In the genomic region with DNA sequence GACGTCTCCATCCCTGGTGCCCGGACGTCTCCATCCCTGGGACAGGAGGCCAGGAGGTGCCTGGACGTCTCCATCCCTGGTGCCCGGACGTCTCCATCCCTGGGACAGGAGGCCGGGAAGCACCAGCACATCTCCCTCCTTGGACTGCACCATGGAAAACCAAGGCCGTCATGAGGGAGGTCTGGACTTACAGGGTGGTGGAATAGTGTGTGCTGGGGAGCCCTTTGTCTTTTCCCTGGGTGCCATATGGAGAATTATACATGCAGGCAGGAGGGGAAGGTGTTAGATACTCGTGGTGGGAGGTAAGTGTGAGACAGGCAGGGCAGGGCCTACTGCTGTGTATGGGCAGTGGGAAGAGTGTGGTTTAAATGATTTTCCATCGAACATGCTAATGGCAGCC, we compare ENCODE assay signal across 14 cellular contexts. TPM values are rescaled to one million over a fixed set of nuclear protein-coding genes. Genes with fewer than 3 reads are reported as not detected.
A peak's percentile ranks its signal among the peaks of the same experiment; 100 is the strongest.
DNase-seq lines count a peak whose midpoint lies in the region; ATAC-seq and TF ChIP-seq lines count a peak whose summit lies in the region.
"Had no signal": no experiment of that assay in that cellular context is flagged by ENCODE, and none has a peak within 500 bp of the region (broad histone marks: within the 10 kb centered on the region; RNA-seq: fewer than 3 reads in every experiment).

No MANE protein-coding gene starts in this region.

- H3K27ac Mint-ChIP-seq in chondrocyte (ENCODE audit: unreplicated experiment), result no peak overlapping the region
- H3K27ac Mint-ChIP-seq: CD4-positive, CD25-positive, alpha-beta regulatory T cell had no signal

- CTCF ChIA-PET in HEK293 (lab: Yijun Ruan, JAX), result no interaction called here

- H4K20me1 ChIP-seq in BLaER1 treated with 17β-estradiol and CSF1 and Interleukin-3, amounts not matched to agents 10 nM and 100 nM, result peaks cover 0 to 68% (median 55%) of the 10 kb centered on the region in 11 experiments; a peak in 19 of 22 replicates

- peaks cover 0 to 55% (median 47%) of the 10 kb centered on the region in 10 experiments; a peak in 16 of 20 replicates for H3K4me1 ChIP-seq in BLaER1 treated with 17β-estradiol and CSF1 and Interleukin-3, amounts not matched to agents 10 nM and 100 nM
- no peaks in the 10 kb centered on the region for H3K4me1 ChIP-seq in HEK293 (ENCODE audit: control insufficient read depth, insufficient read depth, low read length)
- H3K4me1 ChIP-seq: Caco-2 had no signal

- H3K9me3 ChIP-seq in BLaER1 treated with 17β-estradiol and CSF1 and Interleukin-3, amounts not matched to agents 10 nM and 100 nM (replicated peaks in 1 of 11), result peaks cover 0 to 11% (median 0%) of the 10 kb centered on the region in 11 experiments; a peak in 2 of 22 replicates
- H3K9me3 ChIP-seq in HEK293 (ENCODE audit: control insufficient read depth, insufficient read depth, low read depth, low read length), result no peaks in the 10 kb centered on the region; the same call in 1 of the 2 replicates
- H3K9me3 ChIP-seq: Caco-2 had no signal

- H3K36me3 ChIP-seq in BLaER1 treated with 17β-estradiol and CSF1 and Interleukin-3, amounts not matched to agents 10 nM and 100 nM, result peaks cover 0 to 18% (median under 1%) of the 10 kb centered on the region in 11 experiments; a peak in 4 of 22 replicates
- H3K36me3 ChIP-seq in HEK293 (ENCODE audit: control insufficient read depth in 2 of 2, insufficient read depth in 1 of 2, low read length in 2 of 2), result no peaks in the 10 kb centered on the region

- peaks cover 0 to 14% (median 0%) of the 10 kb centered on the region in 11 experiments; a peak in 4 of 22 replicates for H3K27me3 ChIP-seq in BLaER1 treated with 17β-estradiol and CSF1 and Interleukin-3, amounts not matched to agents 10 nM and 100 nM

- no peak overlapping the region for H3K4me3 Mint-ChIP-seq in chondrocyte (ENCODE audit: unreplicated experiment)
- H3K4me3 Mint-ChIP-seq: CD4-positive, CD25-positive, alpha-beta regulatory T cell had no signal

- peak overlapping the region in 7 of 11 experiments; percentile 2 to 73 (median 64); a peak in 8 of 22 replicates for H3K4me2 ChIP-seq in BLaER1 treated with 17β-estradiol and CSF1 and Interleukin-3, amounts not matched to agents 10 nM and 100 nM

- H3K4me1 Mint-ChIP-seq in chondrocyte (ENCODE audit: low read depth), result no peaks in the 10 kb centered on the region

- no peak for TF ChIP-seq CTCF in HEK293 (tag by site-specific recombination; IDR thresholded peaks at IDR 0.05)
- TF ChIP-seq CTCF in chondrocyte (IDR thresholded peaks at IDR 0.05), result no peak

- POLR2A ChIA-PET in HEK293 (lab: Yijun Ruan, JAX), result no interaction called here

- H3K27ac ChIP-seq in BLaER1 treated with 17β-estradiol and CSF1 and Interleukin-3, amounts not matched to agents 10 nM and 100 nM, result no peak overlapping the region
- H3K27ac ChIP-seq in HEK293 (ENCODE audit: extremely low read depth, low read depth, low read length), result no peak overlapping the region

- peaks cover 9% of the 10 kb centered on the region for H3K27me3 Mint-ChIP-seq in chondrocyte (ENCODE audit: low read depth)
- H3K27me3 Mint-ChIP-seq: CD4-positive, CD25-positive, alpha-beta regulatory T cell had no signal

- H3K9me3 Mint-ChIP-seq in chondrocyte (ENCODE audit: low read depth), result peaks cover 21% of the 10 kb centered on the region

- peak; percentile 31 for DNase-seq in left lobe of liver (ENCODE audit: low spot score)
- DNase-seq in chondrocyte (ENCODE audit: low spot score), result no peak
- no peak for DNase-seq in NCI-H1105 treated with DMSO at 0.1 percent for 48 hours (lab: John Stamatoyannopoulos, UW)
- DNase-seq: ACHN; Caco-2; CD4-positive, CD25-positive, alpha-beta regulatory T cell; GOT3; H7; KG1 had no signal

- H3K9ac ChIP-seq in BLaER1 treated with 17β-estradiol and CSF1 and Interleukin-3, amounts not matched to agents 10 nM and 100 nM, result no peak overlapping the region

- ATAC-seq in left lobe of liver (no peak), GM18517 (IDR thresholded peaks at IDR 0.05; ENCODE audit: unreplicated experiment) (no peak)
- ATAC-seq: HCT116 had no signal

- H3K36me3 Mint-ChIP-seq in chondrocyte (ENCODE audit: low read depth), result no peaks in the 10 kb centered on the region

- no peak overlapping the region for H3K4me3 ChIP-seq in BLaER1 treated with 17β-estradiol and CSF1 and Interleukin-3, amounts not matched to agents 10 nM and 100 nM
- H3K4me3 ChIP-seq in HEK293 (ENCODE audit: low read depth, low read length), result no peak overlapping the region

TF ChIP-seq in HEK293, 187 proteins besides CTCF, POLR2A, EP300 and RAD21:
- TF ChIP-seq GLIS1 (tag by site-specific recombination; IDR thresholded peaks at IDR 0.05), result peak; percentile 37; the same call in 1 of the 2 replicates
- no peak for TF ChIP-seq GLI2 (tag by site-specific recombination; IDR thresholded peaks at IDR 0.05; ENCODE audit: borderline replicate concordance, low read depth)

RNA-seq across cellular contexts. Expression of gene RTP5, which starts 52.9 kb away (rescaled TPM):
- total RNA-seq in left lobe of liver (not detected), chondrocyte (not detected in 3 replicates)
- total RNA-seq: Caco-2, H7, HT-29 had no signal
